Comparison of ENCODE assay signal across 18 cellular contexts in genomic region chr1:89573410-89573809, GRCh38.
"Had no signal": no experiment of that assay in that cellular context is flagged by ENCODE, and none has a peak within 500 bp of the region (broad histone marks: within the 10 kb centered on the region; RNA-seq: fewer than 3 reads in every experiment).

No MANE protein-coding gene starts in this region.

- H3K27me3 ChIP-seq: heart left ventricle, ovary, transverse colon had no signal

- H3K4me3 ChIP-seq: heart left ventricle, ovary, smooth muscle cell, thoracic aorta, transverse colon had no signal

- H3K9me3 Mint-ChIP-seq: stimulated activated naive CD8-positive, alpha-beta T cell treated with anti-CD3 and anti-CD28 coated beads, Interleukin-15, Interleukin-2, amounts not matched to agents 100 ng/mL and 50 ng/mL, for 24 hours had no signal

- DNase-seq: cortex of kidney; effector memory CD4-positive, alpha-beta T cell; heart left ventricle; hippocampal formation; left colon; left ventricle myocardium superior; naive thymus-derived CD8-positive, alpha-beta T cell; ovary; right cardiac atrium; stimulated activated CD4-positive, alpha-beta T cell treated with anti-CD3 and anti-CD28 coated beads, Interleukin-4, amount 100 ng/mL, for 1 hour; stimulated activated CD8-positive, alpha-beta memory T cell treated with anti-CD3 and anti-CD28 coated beads, Interleukin-4, amount 100 ng/mL, for 48 hours; transverse colon had no signal

- H3K4me3 Mint-ChIP-seq: naive thymus-derived CD8-positive, alpha-beta T cell; neural crest cell; stimulated activated memory B cell treated with anti-CD40 and anti-IgM and Interleukin-4, amounts not matched to agents 10 μg/mL and 1 μg/mL and 100 μg/mL, for 72 hours; stimulated activated naive CD8-positive, alpha-beta T cell treated with anti-CD3 and anti-CD28 coated beads, Interleukin-15, Interleukin-2, amounts not matched to agents 100 ng/mL and 50 ng/mL, for 24 hours had no signal

- H3K27ac Mint-ChIP-seq: stimulated activated memory B cell treated with anti-CD40 and anti-IgM and Interleukin-4, amounts not matched to agents 10 μg/mL and 1 μg/mL and 100 μg/mL, for 72 hours; stimulated activated naive CD8-positive, alpha-beta T cell treated with anti-CD3 and anti-CD28 coated beads, Interleukin-15, Interleukin-2, amounts not matched to agents 100 ng/mL and 50 ng/mL, for 24 hours had no signal

- ATAC-seq: esophagus mucosa; heart left ventricle; left colon; left ventricle myocardium superior; naive thymus-derived CD8-positive, alpha-beta T cell; right cardiac atrium; stimulated activated memory B cell treated with anti-CD40 and anti-IgM and Interleukin-4, amounts not matched to agents 10 μg/mL and 1 μg/mL and 100 μg/mL, for 72 hours had no signal

- H3K27ac ChIP-seq: heart left ventricle, ovary, thoracic aorta had no signal

- H3K27me3 Mint-ChIP-seq: naive thymus-derived CD8-positive, alpha-beta T cell; stimulated activated memory B cell treated with anti-CD40 and anti-IgM and Interleukin-4, amounts not matched to agents 10 μg/mL and 1 μg/mL and 100 μg/mL, for 72 hours; stimulated activated naive CD8-positive, alpha-beta T cell treated with anti-CD3 and anti-CD28 coated beads, Interleukin-15, Interleukin-2, amounts not matched to agents 100 ng/mL and 50 ng/mL, for 24 hours had no signal
